ENCODE assay signal across 22 cellular contexts in genomic region chr7:63042730-63043511, GRCh38.
"Had no signal": no experiment of that assay in that cellular context is flagged by ENCODE, and none has a peak within 500 bp of the region (broad histone marks: within the 10 kb centered on the region; RNA-seq: fewer than 3 reads in every experiment).

No MANE protein-coding gene starts in this region.

- ATAC-seq: heart right ventricle; left cardiac atrium; lower lobe of right lung; natural killer cell; right cardiac atrium; stimulated activated effector memory CD8-positive, alpha-beta T cell treated with anti-CD3 and anti-CD28 coated beads, Interleukin-12 subunit alpha, Interleukin-12 subunit beta, amount 100 ng/mL, for 72 hours had no signal

- DNase-seq: heart right ventricle; kidney glomerular epithelial cell; left cardiac atrium; lower lobe of right lung; mammary epithelial cell; mesenchymal stem cell; naive B cell; natural killer cell; nephron progenitor cell; occipital lobe; ovary; retina; right cardiac atrium; sigmoid colon; small intestine; spleen; stimulated activated CD4-positive, alpha-beta T cell treated with anti-CD3 and anti-CD28 coated beads, Interleukin-4, amount 100 ng/mL, for 24 hours; stimulated activated naive CD4-positive, alpha-beta T cell; tibial artery; trophoblast cell; uterus had no signal
